8 cellular contexts compared by ENCODE assay signal in the genomic region with DNA sequence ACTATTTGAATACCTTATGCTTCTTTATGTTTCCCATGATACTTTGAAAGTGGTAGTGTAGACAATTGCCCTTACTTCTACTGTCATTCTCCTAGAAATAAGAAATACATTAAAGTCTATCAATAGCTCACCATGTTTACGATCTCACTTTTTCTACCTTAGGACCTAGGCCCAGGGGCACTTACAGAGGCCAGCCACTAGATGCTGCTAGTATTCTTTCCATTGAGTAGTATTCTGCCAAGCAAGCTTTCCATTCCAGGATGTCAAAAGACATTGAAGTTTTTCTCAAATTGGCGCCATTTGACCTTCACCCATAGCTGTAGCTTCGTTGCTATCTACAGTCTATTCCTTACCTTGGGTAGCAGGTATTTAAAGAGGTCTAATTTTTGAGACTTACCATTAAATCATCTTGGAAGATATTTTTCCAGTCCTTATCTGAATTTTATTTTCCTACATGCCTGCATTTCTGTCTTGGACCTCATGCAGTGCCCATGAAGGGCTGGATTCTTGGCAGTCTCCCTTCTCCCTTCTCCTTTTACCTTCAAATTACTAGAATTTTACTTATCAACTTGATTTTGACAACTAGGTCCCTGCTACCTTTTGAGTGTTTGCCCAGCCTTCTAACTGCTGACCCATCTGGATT.
DNase-seq lines count a peak whose midpoint lies in the region; TF ChIP-seq lines count a peak whose summit lies in the region.

No MANE protein-coding gene starts in this region.

- TF ChIP-seq CTCF in GM10248 (IDR thresholded peaks at IDR 0.05; ENCODE audit: control extremely low read depth, extremely low read depth, low read depth, missing control alignments) (peak; percentile 92), LNCaP clone FGC (IDR thresholded peaks at IDR 0.05; ENCODE audit: control insufficient read depth, extremely low read depth, insufficient read depth) (peak; percentile 98), PC-9 (conservative IDR thresholded peaks at IDR 0.05) (peak; percentile 93), endothelial cell (IDR thresholded peaks at IDR 0.05; ENCODE audit: unreplicated experiment) (peak; percentile 64)

- no peaks in the 10 kb centered on the region for H3K4me1 ChIP-seq in PC-9 (replicated peaks; ENCODE audit: insufficient read depth)
- peaks cover 1 to 3% of the 10 kb centered on the region in 2 donors for H3K4me1 ChIP-seq in neuronal stem cell (ENCODE audit: control insufficient read depth in 2 of 2, insufficient read depth in 1 of 2, low read depth in 1 of 2, low read length in 2 of 2)

- no peak overlapping the region for H3K23ac ChIP-seq in neuronal stem cell (ENCODE audit: low read depth, low read length, poor library complexity)

- no peak overlapping the region for H3K18ac ChIP-seq in neuronal stem cell (ENCODE audit: low read length)

- no peak overlapping the region for H4K8ac ChIP-seq in neuronal stem cell (ENCODE audit: low read depth, low read length)

- H3K4me3 ChIP-seq in LNCaP clone FGC (ENCODE audit: low read depth, low read length), result no peak overlapping the region
- no peak overlapping the region for H3K4me3 ChIP-seq in PC-9
- no peak overlapping the region for H3K4me3 ChIP-seq in neuronal stem cell (ENCODE audit: low read length in 2 of 2)

- H3K4me1 Mint-ChIP-seq in endothelial cell (ENCODE audit: unreplicated experiment), result no peaks in the 10 kb centered on the region

- H2BK15ac ChIP-seq in neuronal stem cell (ENCODE audit: low read length), result no peak overlapping the region

- DNase-seq in GM10248 (ENCODE audit: extremely low spot score) (peak; percentile 32), H4 (ENCODE audit: low spot score) (peak; percentile 75), LNCaP clone FGC (ENCODE audit: low read depth) (peak; percentile 17), PC-9 (peak in 1 of 2 experiments; percentile 29), endothelial cell (ENCODE audit: low spot score) (peak; percentile 47), neuronal stem cell (ENCODE audit: low spot score) (peak; percentile 40)
- DNase-seq in stimulated activated CD4-positive, alpha-beta T cell treated with anti-CD3 and anti-CD28 coated beads, Interleukin-2, amount 100 ng/mL, for 48 hours, result no peak
- DNase-seq in NK-92 treated with Interleukin-12 subunit alpha and Interleukin-12 subunit beta, amount 100 ng/mL, for 24 hours (lab: John Stamatoyannopoulos, UW), result no peak

- H3F3A ChIP-seq in PC-9 (ENCODE audit: insufficient read depth, low read depth), result no peaks in the 10 kb centered on the region

- H3K27me3 ChIP-seq in PC-9 (ENCODE audit: insufficient read depth, low read depth) (no peaks in the 10 kb centered on the region), neuronal stem cell (ENCODE audit: control insufficient read depth in 3 of 3, insufficient read depth in 3 of 3, low read depth in 1 of 3, low read length in 3 of 3) (no peaks in the 10 kb centered on the region)

- CTCF ChIA-PET in GM10248 (lab: Yijun Ruan, JAX) (interaction anchor here (1.1 to 4.8 kb wide), 11 partner anchors 9 to 604 kb away, joined by 3 to 26 read pairs (median 6); no protein-coding TSS in a partner anchor), PC-9 (lab: Charles Lee) (interaction anchor here (0.6 to 1.4 kb wide), 6 partner anchors 67 to 370 kb away, joined by 3 to 4 read pairs (median 3); no protein-coding TSS in a partner anchor)

- no peaks in the 10 kb centered on the region for H3K27me3 Mint-ChIP-seq in endothelial cell (ENCODE audit: unreplicated experiment)

- no peak overlapping the region for H3K4me3 Mint-ChIP-seq in endothelial cell (ENCODE audit: unreplicated experiment)

- H3K27ac ChIP-seq in PC-9 (no peak overlapping the region), neuronal stem cell (replicated peaks; ENCODE audit: low read length) (no peak overlapping the region)

- no CpG with 5 or more reads among the region's 3 CpGs for whole genome bisulfite sequencing in neuronal stem cell (ENCODE audit: extremely low coverage in 2 of 2, insufficient read length in 2 of 2, insufficient replicate concordance in 1 of 2), 2 donors

- no peaks in the 10 kb centered on the region for H3K79me1 ChIP-seq in neuronal stem cell (ENCODE audit: low read depth, low read length)

- BruUV-seq in PC-9 (replicated peaks; lab: Mats Ljungman, UMichigan), result no TSS peak

- no peak overlapping the region for H3K4ac ChIP-seq in neuronal stem cell (ENCODE audit: low read length)

- H2AK5ac ChIP-seq in neuronal stem cell (ENCODE audit: low read depth, low read length), result no peak overlapping the region

- no peak overlapping the region for H3K9ac ChIP-seq in neuronal stem cell (ENCODE audit: low read depth, low read length, poor library complexity)

- intact Hi-C loops in PC-9 (cut with micrococcal nuclease; ENCODE audit: unreplicated experiment), result loop anchor here (1.0 to 5.0 kb wide), 2 partner anchors 221 to 371 kb away; no protein-coding TSS in a partner anchor

- POLR2A ChIA-PET in GM10248 (lab: Yijun Ruan, JAX) (no interaction called here), PC-9 (lab: Charles Lee; ENCODE audit: unreplicated experiment) (no interaction called here)

- H2AFZ ChIP-seq in PC-9, result peak overlapping the region; percentile 73; the same call in 1 of the 2 replicates
- peak overlapping the region; percentile 71 for H2AFZ ChIP-seq in neuronal stem cell (ENCODE audit: low read length)

- no peak overlapping the region for H2BK120ac ChIP-seq in neuronal stem cell (ENCODE audit: low read depth, low read length)

- H3K27ac Mint-ChIP-seq in endothelial cell (ENCODE audit: unreplicated experiment), result no peak overlapping the region

- no peaks in the 10 kb centered on the region for H3K9me2 ChIP-seq in PC-9 (ENCODE audit: insufficient read depth)

- H3K36me3 ChIP-seq in PC-9 (ENCODE audit: low read depth), result no peaks in the 10 kb centered on the region
- no peaks in the 10 kb centered on the region for H3K36me3 ChIP-seq in neuronal stem cell (replicated peaks in 1 of 2; ENCODE audit: control insufficient read depth in 2 of 2, insufficient read depth in 2 of 2, low read length in 2 of 2)

- no peak overlapping the region for H2BK12ac ChIP-seq in neuronal stem cell (ENCODE audit: low read length)

- H4K20me1 ChIP-seq in PC-9 (ENCODE audit: insufficient read depth), result no peaks in the 10 kb centered on the region

- H3K36me3 Mint-ChIP-seq in endothelial cell (ENCODE audit: low read depth, unreplicated experiment), result no peaks in the 10 kb centered on the region

- H3K9me3 Mint-ChIP-seq in endothelial cell (ENCODE audit: unreplicated experiment), result no peaks in the 10 kb centered on the region

- H3K79me2 ChIP-seq in PC-9 (ENCODE audit: low read depth), result no peaks in the 10 kb centered on the region

- no peak overlapping the region for H3K4me2 ChIP-seq in PC-9
- no peak overlapping the region for H3K4me2 ChIP-seq in neuronal stem cell (ENCODE audit: insufficient read depth, low read length, poor library complexity, severe bottlenecking)

- no peak overlapping the region for H4K91ac ChIP-seq in neuronal stem cell (ENCODE audit: low read depth, low read length, poor library complexity)

- H3K14ac ChIP-seq in neuronal stem cell (ENCODE audit: low read length), result no peak overlapping the region

- H3K9me3 ChIP-seq in PC-9 (ENCODE audit: insufficient read depth, low read depth) (no peaks in the 10 kb centered on the region), neuronal stem cell (replicated peaks in 1 of 2; ENCODE audit: control insufficient read depth in 2 of 2, insufficient read depth in 1 of 2, low read depth in 1 of 2, low read length in 2 of 2) (no peaks in the 10 kb centered on the region)

- no peak overlapping the region for H2BK5ac ChIP-seq in neuronal stem cell (ENCODE audit: low read length)

Comparison
In these comparisons a context has a peak if more than half of its experiments do, and no peak if none do; other contexts are left out.
1. DNase-seq: peak in GM10248 (single experiment), H4 (single experiment), LNCaP clone FGC (single experiment), endothelial cell (single experiment) and neuronal stem cell (single experiment); none in stimulated activated CD4-positive, alpha-beta T cell treated with anti-CD3 and anti-CD28 coated beads, Interleukin-2, amount 100 ng/mL, for 48 hours (0 of 2) and NK-92 treated with Interleukin-12 subunit alpha and Interleukin-12 subunit beta, amount 100 ng/mL, for 24 hours (single experiment).
2. Peak in every context shown above with its lines, with median percentiles within 50 percentile points of each other: CTCF ChIP-seq.